Comparison of ENCODE assay signal across 8 cellular contexts in the genomic region with DNA sequence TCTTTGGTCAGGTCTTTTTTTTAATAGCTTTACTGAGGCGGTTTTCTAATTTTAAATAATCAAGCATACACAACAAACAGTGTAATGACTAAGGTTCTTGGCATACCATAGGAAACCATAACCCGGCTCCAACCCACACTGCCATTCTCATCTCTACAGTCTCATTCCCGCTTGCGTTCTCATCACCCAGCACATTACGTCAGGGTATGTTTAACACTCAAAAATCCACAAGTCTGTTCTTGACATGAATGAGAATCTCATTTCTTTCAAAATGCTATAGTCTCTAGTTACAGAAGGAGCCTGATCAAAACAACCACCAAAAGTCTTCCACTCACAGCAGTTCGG. TPM values are rescaled to one million over a fixed set of nuclear protein-coding genes. Genes with fewer than 3 reads are reported as not detected.
DNase-seq lines count a peak whose midpoint lies in the region; ATAC-seq, FAIRE-seq and TF ChIP-seq lines count a peak whose summit lies in the region.

No MANE protein-coding gene starts in this region.

- H3K4me3 Mint-ChIP-seq in HFFc6 (peak overlapping the region; percentile 94), astrocyte (ENCODE audit: unreplicated experiment) (peak overlapping the region; percentile 96)
- peak overlapping the region; percentile 89 to 95 for H3K4me3 Mint-ChIP-seq in stimulated activated naive B cell treated with anti-CD40 and anti-IgM and Interleukin-4, amounts not matched to agents 10 μg/mL and 1 μg/mL and 100 μg/mL, for 72 hours

- no peaks in the 10 kb centered on the region for H3K27me3 ChIP-seq in astrocyte (ENCODE audit: insufficient read depth, low read length)

- H3K4me3 ChIP-seq in astrocyte (ENCODE audit: insufficient read depth, low read depth, low read length): peak overlapping the region; percentile 89
- peak overlapping the region; percentile 75 to 89 for H3K4me3 ChIP-seq in kidney (ENCODE audit: low read length in 2 of 2)

- FAIRE-seq in astrocyte (lab: Jason Lieb, UNC) (no peak), kidney (lab: Jason Lieb, UNC) (no peak)

- ATAC-seq in stimulated activated naive B cell treated with anti-CD40 and anti-IgM and Interleukin-4, amounts not matched to agents 10 μg/mL and 1 μg/mL and 100 μg/mL, for 72 hours (replicated peaks): peak; percentile 49

- no peaks in the 10 kb centered on the region for H3K9me3 ChIP-seq in ES-I3 (ENCODE audit: control insufficient read depth, insufficient read depth, low read length)
- H3K9me3 ChIP-seq in astrocyte (ENCODE audit: insufficient read depth, low read depth, low read length): no peaks in the 10 kb centered on the region
- H3K9me3 ChIP-seq in kidney (ENCODE audit: control insufficient read depth in 1 of 2, low read length in 2 of 2): no peaks in the 10 kb centered on the region

- peaks cover 21% of the 10 kb centered on the region for H3K79me2 ChIP-seq in astrocyte (ENCODE audit: insufficient read depth, low read length)

- H3K36me3 Mint-ChIP-seq in HFFc6 (ENCODE audit: low read depth) (peaks cover 10% of the 10 kb centered on the region; the same call in 1 of the 2 replicates), astrocyte (ENCODE audit: low read depth, unreplicated experiment) (peaks cover 4% of the 10 kb centered on the region)
- peaks cover 6 to 10% of the 10 kb centered on the region in 2 donors for H3K36me3 Mint-ChIP-seq in stimulated activated naive B cell treated with anti-CD40 and anti-IgM and Interleukin-4, amounts not matched to agents 10 μg/mL and 1 μg/mL and 100 μg/mL, for 72 hours

- H3K4me1 Mint-ChIP-seq in HFFc6 (ENCODE audit: low read depth) (peaks cover 23% of the 10 kb centered on the region), astrocyte (ENCODE audit: low read depth, unreplicated experiment) (peaks cover 13% of the 10 kb centered on the region)
- H3K4me1 Mint-ChIP-seq in stimulated activated naive B cell treated with anti-CD40 and anti-IgM and Interleukin-4, amounts not matched to agents 10 μg/mL and 1 μg/mL and 100 μg/mL, for 72 hours: peaks cover 14 to 31% of the 10 kb centered on the region in 2 donors

- no peaks in the 10 kb centered on the region for H3K4me1 ChIP-seq in ES-I3 (ENCODE audit: insufficient read depth, low read length)
- H3K4me1 ChIP-seq in astrocyte (ENCODE audit: insufficient read depth, low read length): peaks cover 4% of the 10 kb centered on the region
- peaks cover 0 to 6% of the 10 kb centered on the region in 2 donors for H3K4me1 ChIP-seq in kidney (ENCODE audit: control insufficient read depth in 1 of 2, insufficient read depth in 1 of 2, low read depth in 1 of 2, low read length in 2 of 2)

- peak overlapping the region; percentile 81 for H2AFZ ChIP-seq in astrocyte (ENCODE audit: low read depth, low read length)

- DNase-seq in HFFc6 (peak; percentile 76), NCI-H128 (lab: John Stamatoyannopoulos, UW; ENCODE audit: unreplicated experiment) (peak; percentile 51), astrocyte (ENCODE audit: low read depth) (peak; percentile 86), kidney (no peak), cerebellum (ENCODE audit: low spot score) (no peak)
- DNase-seq in stimulated activated naive B cell treated with anti-CD40 and anti-IgM and Interleukin-4, amounts not matched to agents 10 μg/mL and 1 μg/mL and 100 μg/mL, for 72 hours: no peak

- peak overlapping the region; percentile 84 for H3K9ac ChIP-seq in ES-I3 (ENCODE audit: low read depth, low read length)
- peak overlapping the region; percentile 95 for H3K9ac ChIP-seq in astrocyte (ENCODE audit: low read length)
- peak overlapping the region; percentile 79 to 98 for H3K9ac ChIP-seq in kidney (ENCODE audit: low read length in 2 of 2)

- no peaks in the 10 kb centered on the region for H3K27me3 Mint-ChIP-seq in HFFc6 (ENCODE audit: insufficient read depth)
- H3K27me3 Mint-ChIP-seq in astrocyte (ENCODE audit: low read depth, unreplicated experiment): no peaks in the 10 kb centered on the region
- H3K27me3 Mint-ChIP-seq in stimulated activated naive B cell treated with anti-CD40 and anti-IgM and Interleukin-4, amounts not matched to agents 10 μg/mL and 1 μg/mL and 100 μg/mL, for 72 hours: no peaks in the 10 kb centered on the region

- H3K36me3 ChIP-seq in ES-I3 (ENCODE audit: insufficient read depth, low read length) (no peaks in the 10 kb centered on the region), astrocyte (ENCODE audit: insufficient read depth, low read length) (no peaks in the 10 kb centered on the region), kidney (ENCODE audit: control insufficient read depth in 1 of 2, insufficient read depth in 2 of 2, low read length in 2 of 2) (no peaks in the 10 kb centered on the region)

- H3K4me2 ChIP-seq in astrocyte (ENCODE audit: low read length): peak overlapping the region; percentile 93

- TF ChIP-seq CTCF in 22Rv1 (IDR thresholded peaks at IDR 0.05) (no peak), HFFc6 (IDR thresholded peaks at IDR 0.05) (no peak), astrocyte (IDR thresholded peaks at IDR 0.05; ENCODE audit: insufficient read depth, low read depth, low read length) (no peak), kidney (IDR thresholded peaks at IDR 0.05; ENCODE audit: borderline replicate concordance, extremely low read depth, insufficient read depth) (no peak)

- H3K27ac Mint-ChIP-seq in HFFc6 (peak overlapping the region; percentile 99), astrocyte (ENCODE audit: unreplicated experiment) (peak overlapping the region; percentile 99)
- peak overlapping the region; percentile 93 for H3K27ac Mint-ChIP-seq in stimulated activated naive B cell treated with anti-CD40 and anti-IgM and Interleukin-4, amounts not matched to agents 10 μg/mL and 1 μg/mL and 100 μg/mL, for 72 hours

- intact Hi-C loops in kidney (cut with DNase I): no loop called here

- H4K20me1 ChIP-seq in astrocyte (ENCODE audit: insufficient read depth, low read length): no peaks in the 10 kb centered on the region

- H3K27ac ChIP-seq in 22Rv1: peak overlapping the region; percentile 93
- peak overlapping the region; percentile 97 for H3K27ac ChIP-seq in astrocyte (ENCODE audit: low read depth, low read length)
- peak overlapping the region in 1 of 2 donors; percentile 77 for H3K27ac ChIP-seq in kidney (ENCODE audit: low read depth in 2 of 2, low read length in 2 of 2)

- H3K9me3 Mint-ChIP-seq in HFFc6 (no peaks in the 10 kb centered on the region), astrocyte (ENCODE audit: unreplicated experiment) (no peaks in the 10 kb centered on the region)
- peaks cover 0 to 1% of the 10 kb centered on the region in 2 donors for H3K9me3 Mint-ChIP-seq in stimulated activated naive B cell treated with anti-CD40 and anti-IgM and Interleukin-4, amounts not matched to agents 10 μg/mL and 1 μg/mL and 100 μg/mL, for 72 hours

RNA-seq across cellular contexts. Expression of gene C5orf34, which starts 0.5 kb away (rescaled TPM):
- 1 to 10 TPM; 2.2 to 4.4 (median 3.8) TPM for total RNA-seq in HFFc6 (2021; fragmentation: NEBNext Ultra II Directional; extraction: Animal tissue kit (Norgen Biotek cat#: 25700))
- total RNA-seq in astrocyte: 2.5 and 3.3 TPM in 2 replicates
- 2.3 TPM for total RNA-seq in kidney
- 0.71 TPM for polyA plus RNA-seq in kidney (ENCODE audit: insufficient read depth, low read depth, low replicate concordance)
- 12.3 TPM for total RNA-seq in cerebellum

RNA-seq across cellular contexts. Expression of gene TMEM267, which starts 30.8 kb away (rescaled TPM):
- total RNA-seq in HFFc6 (2021; fragmentation: NEBNext Ultra II Directional; extraction: Animal tissue kit (Norgen Biotek cat#: 25700)): 10 to 100 TPM; 15.7 to 20.3 (median 19.0) TPM
- total RNA-seq in astrocyte (20.9 and 22.3 TPM in 2 replicates), kidney (24.1 TPM), cerebellum (9.9 TPM)
- polyA plus RNA-seq in kidney (ENCODE audit: insufficient read depth, low read depth, low replicate concordance): 7.1 TPM

RNA-seq across cellular contexts. Expression of gene PAIP1, which starts 42.4 kb away (rescaled TPM):
- total RNA-seq in HFFc6 (2021; fragmentation: NEBNext Ultra II Directional; extraction: Animal tissue kit (Norgen Biotek cat#: 25700)): 10 to 100 TPM; 58.2 to 70.8 (median 67.1) TPM
- total RNA-seq in astrocyte: 95.7 and 101 TPM in 2 replicates
- 65.0 TPM for total RNA-seq in kidney
- 75.8 TPM for polyA plus RNA-seq in kidney (ENCODE audit: insufficient read depth, low read depth, low replicate concordance)
- 87.2 TPM for total RNA-seq in cerebellum

Comparison
In these comparisons a context has a peak if more than half of its experiments do, and no peak if none do; other contexts are left out.
1. DNase-seq: peak in HFFc6 (single experiment), NCI-H128 (single experiment) and astrocyte (single experiment); none in kidney (single experiment), stimulated activated naive B cell treated with anti-CD40 and anti-IgM and Interleukin-4, amounts not matched to agents 10 μg/mL and 1 μg/mL and 100 μg/mL, for 72 hours (single experiment) and cerebellum (single experiment).
2. Peak in every context shown above with its lines, with median percentiles within 50 percentile points of each other: H3K9ac ChIP-seq, H3K27ac Mint-ChIP-seq and H3K4me3 Mint-ChIP-seq.